In the genomic region with DNA sequence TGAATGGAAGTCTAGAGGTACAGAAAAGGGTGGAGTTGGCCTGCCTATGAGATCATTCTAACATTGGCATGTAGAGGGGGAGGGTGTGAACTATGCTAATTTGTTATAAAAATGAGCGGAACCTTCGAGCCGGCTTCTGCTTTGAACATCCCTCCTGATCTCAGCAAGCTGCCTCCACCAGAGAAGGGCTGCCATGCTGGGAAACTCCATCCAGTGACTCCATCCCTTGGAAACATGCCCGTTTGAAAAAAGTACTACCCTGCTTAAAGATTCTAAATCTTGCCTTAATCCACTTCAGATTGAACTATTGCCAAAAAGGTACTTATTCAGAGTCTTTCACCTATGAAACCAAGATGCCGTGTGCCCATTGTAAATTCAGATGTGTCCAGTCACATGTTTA, we compare ENCODE assay signal across 22 cellular contexts. TPM values are rescaled to one million over a fixed set of nuclear protein-coding genes. Genes with fewer than 3 reads are reported as not detected.
DNase-seq lines count a peak whose midpoint lies in the region; ATAC-seq lines count a peak whose summit lies in the region.
"Had no signal": no experiment of that assay in that cellular context is flagged by ENCODE, and none has a peak within 500 bp of the region (broad histone marks: within the 10 kb centered on the region; RNA-seq: fewer than 3 reads in every experiment).

No MANE protein-coding gene starts in this region.

- peak overlapping the region; percentile 0 for H3K27ac Mint-ChIP-seq in activated naive CD8-positive, alpha-beta T cell treated with anti-CD3 and anti-CD28 coated beads, Interleukin-2, amount 50 U/mL, for 24 hours
- H3K27ac Mint-ChIP-seq in activated naive CD8-positive, alpha-beta T cell treated with anti-CD3 and anti-CD28 coated beads for 36 hours: no peak overlapping the region
- H3K27ac Mint-ChIP-seq: activated T-cell treated with anti-CD3 and anti-CD28 coated beads, Interleukin-2, amount 50 U/mL, for 24 hours; endodermal cell; neural progenitor cell had no signal

- no peak overlapping the region for H3K4me3 Mint-ChIP-seq in activated naive CD8-positive, alpha-beta T cell treated with anti-CD3 and anti-CD28 coated beads, Interleukin-2, amount 50 U/mL, for 24 hours
- H3K4me3 Mint-ChIP-seq in activated naive CD8-positive, alpha-beta T cell treated with anti-CD3 and anti-CD28 coated beads for 36 hours: no peak overlapping the region
- H3K4me3 Mint-ChIP-seq: activated T-cell treated with anti-CD3 and anti-CD28 coated beads, Interleukin-2, amount 50 U/mL, for 24 hours; CD8-positive, alpha-beta memory T cell; endodermal cell; neural progenitor cell had no signal

- H3K9me3 Mint-ChIP-seq in activated naive CD8-positive, alpha-beta T cell treated with anti-CD3 and anti-CD28 coated beads, Interleukin-2, amount 50 U/mL, for 24 hours: no peaks in the 10 kb centered on the region
- H3K9me3 Mint-ChIP-seq in activated naive CD8-positive, alpha-beta T cell treated with anti-CD3 and anti-CD28 coated beads for 36 hours: no peaks in the 10 kb centered on the region
- H3K9me3 Mint-ChIP-seq: activated T-cell treated with anti-CD3 and anti-CD28 coated beads, Interleukin-2, amount 50 U/mL, for 24 hours; CD8-positive, alpha-beta memory T cell; endodermal cell; IgD-negative memory B cell; neural progenitor cell had no signal

- H3K4me1 Mint-ChIP-seq in activated naive CD8-positive, alpha-beta T cell treated with anti-CD3 and anti-CD28 coated beads, Interleukin-2, amount 50 U/mL, for 24 hours: peaks cover 29% of the 10 kb centered on the region
- peaks cover 8% of the 10 kb centered on the region for H3K4me1 Mint-ChIP-seq in activated naive CD8-positive, alpha-beta T cell treated with anti-CD3 and anti-CD28 coated beads for 36 hours
- H3K4me1 Mint-ChIP-seq: endodermal cell had no signal

- no peaks in the 10 kb centered on the region for H3K27me3 Mint-ChIP-seq in activated naive CD8-positive, alpha-beta T cell treated with anti-CD3 and anti-CD28 coated beads, Interleukin-2, amount 50 U/mL, for 24 hours
- H3K27me3 Mint-ChIP-seq in activated naive CD8-positive, alpha-beta T cell treated with anti-CD3 and anti-CD28 coated beads for 36 hours: no peaks in the 10 kb centered on the region
- H3K27me3 Mint-ChIP-seq: activated T-cell treated with anti-CD3 and anti-CD28 coated beads, Interleukin-2, amount 50 U/mL, for 24 hours; CD8-positive, alpha-beta memory T cell; IgD-negative memory B cell had no signal

- no peaks in the 10 kb centered on the region for H3K36me3 Mint-ChIP-seq in activated naive CD8-positive, alpha-beta T cell treated with anti-CD3 and anti-CD28 coated beads, Interleukin-2, amount 50 U/mL, for 24 hours (ENCODE audit: low read depth)
- H3K36me3 Mint-ChIP-seq in activated naive CD8-positive, alpha-beta T cell treated with anti-CD3 and anti-CD28 coated beads for 36 hours: no peaks in the 10 kb centered on the region
- H3K36me3 Mint-ChIP-seq: CD8-positive, alpha-beta memory T cell; neural progenitor cell had no signal

- ATAC-seq in activated naive CD8-positive, alpha-beta T cell treated with anti-CD3 and anti-CD28 coated beads, Interleukin-2, amount 50 U/mL, for 24 hours: no peak
- ATAC-seq in HG03571 (IDR thresholded peaks at IDR 0.05; ENCODE audit: unreplicated experiment) (no peak), HG03139 (IDR thresholded peaks at IDR 0.05; ENCODE audit: unreplicated experiment) (no peak)
- ATAC-seq: gastroesophageal sphincter had no signal

- no peak for DNase-seq in activated naive CD8-positive, alpha-beta T cell treated with anti-CD3 and anti-CD28 coated beads, Interleukin-2, amount 50 U/mL, for 24 hours
- no peak for DNase-seq in activated naive CD8-positive, alpha-beta T cell treated with anti-CD3 and anti-CD28 coated beads for 36 hours
- DNase-seq in NCI-H524 treated with DMSO at 0.1 percent for 48 hours (lab: John Stamatoyannopoulos, UW): peak; percentile 27
- peak; percentile 21 for DNase-seq in germinal center (ENCODE audit: low spot score)
- DNase-seq in NOMO-1 treated with DMSO at 0.1 percent for 48 hours (lab: John Stamatoyannopoulos, UW; ENCODE audit: unreplicated experiment): no peak
- DNase-seq in stimulated activated CD4-positive, alpha-beta T cell treated with anti-CD3 and anti-CD28 coated beads, Interleukin-12 subunit alpha, Interleukin-12 subunit beta, amount 100 ng/mL, for 4 hours: no peak
- DNase-seq: activated CD4-positive, alpha-beta T cell treated with anti-CD3 and anti-CD28 coated beads for 1 hour; activated CD8-positive, alpha-beta memory T cell treated with anti-CD3 and anti-CD28 coated beads for 24 hours; activated T-cell treated with anti-CD3 and anti-CD28 coated beads, Interleukin-2, amount 50 U/mL, for 24 hours; CD8-positive, alpha-beta memory T cell; endodermal cell; MG63; NCI-H2081 treated with DMSO at 0.1 percent for 48 hours; NCI-H446; posterior cingulate gyrus; SHP77 treated with DMSO at 0.1 percent for 48 hours; stimulated activated CD8-positive, alpha-beta memory T cell treated with anti-CD3 and anti-CD28 coated beads, Interleukin-4, amount 100 ng/mL, for 48 hours had no signal

RNA-seq across cellular contexts. Expression of a gene that starts 43.6 kb away (rescaled TPM):
- total RNA-seq in activated naive CD8-positive, alpha-beta T cell treated with anti-CD3 and anti-CD28 coated beads for 36 hours: 1 to 10 TPM; 2.0 to 2.2 TPM

Comparison
In these comparisons a context has a peak if more than half of its experiments do, and no peak if none do; other contexts are left out.
1. DNase-seq: peak in NCI-H524 treated with DMSO at 0.1 percent for 48 hours (single experiment) and germinal center (single experiment); none in activated naive CD8-positive, alpha-beta T cell treated with anti-CD3 and anti-CD28 coated beads, Interleukin-2, amount 50 U/mL, for 24 hours (single experiment), activated naive CD8-positive, alpha-beta T cell treated with anti-CD3 and anti-CD28 coated beads for 36 hours (single experiment), NOMO-1 treated with DMSO at 0.1 percent for 48 hours (single experiment) and stimulated activated CD4-positive, alpha-beta T cell treated with anti-CD3 and anti-CD28 coated beads, Interleukin-12 subunit alpha, Interleukin-12 subunit beta, amount 100 ng/mL, for 4 hours (single experiment).